ENCODE assay signal across 17 cellular contexts in genomic region chr5:494667-495255, GRCh38. TPM values are rescaled to one million over a fixed set of nuclear protein-coding genes. Genes with fewer than 3 reads are reported as not detected.
DNase-seq lines count a peak whose midpoint lies in the region; ATAC-seq, FAIRE-seq and TF ChIP-seq lines count a peak whose summit lies in the region.
"Had no signal": no experiment of that assay in that cellular context is flagged by ENCODE, and none has a peak within 500 bp of the region (broad histone marks: within the 10 kb centered on the region; RNA-seq: fewer than 3 reads in every experiment).

No MANE protein-coding gene starts in this region.

- TF ChIP-seq CTCF in astrocyte (IDR thresholded peaks at IDR 0.05; ENCODE audit: insufficient read depth, low read depth, low read length), result no peak

- no peaks in the 10 kb centered on the region for H3K9me3 Mint-ChIP-seq in astrocyte (ENCODE audit: unreplicated experiment)
- peaks cover 3% of the 10 kb centered on the region for H3K9me3 Mint-ChIP-seq in stimulated activated memory B cell treated with anti-CD40 and anti-IgM and Interleukin-4, amounts not matched to agents 10 μg/mL and 1 μg/mL and 100 μg/mL, for 72 hours
- H3K9me3 Mint-ChIP-seq in stimulated activated effector memory CD8-positive, alpha-beta T cell treated with anti-CD3 and anti-CD28 coated beads, Interleukin-12 subunit alpha, Interleukin-12 subunit beta, amount 100 ng/mL, for 72 hours, result no peaks in the 10 kb centered on the region
- H3K9me3 Mint-ChIP-seq: CD8-positive, alpha-beta T cell had no signal

- H3K4me2 ChIP-seq in astrocyte (ENCODE audit: low read length), result no peak overlapping the region

- H3K36me3 Mint-ChIP-seq in astrocyte (ENCODE audit: low read depth, unreplicated experiment), result no peaks in the 10 kb centered on the region
- H3K36me3 Mint-ChIP-seq in stimulated activated memory B cell treated with anti-CD40 and anti-IgM and Interleukin-4, amounts not matched to agents 10 μg/mL and 1 μg/mL and 100 μg/mL, for 72 hours, result no peaks in the 10 kb centered on the region
- no peaks in the 10 kb centered on the region for H3K36me3 Mint-ChIP-seq in stimulated activated effector memory CD8-positive, alpha-beta T cell treated with anti-CD3 and anti-CD28 coated beads, Interleukin-12 subunit alpha, Interleukin-12 subunit beta, amount 100 ng/mL, for 72 hours
- H3K36me3 Mint-ChIP-seq: CD4-positive, CD25-positive, alpha-beta regulatory T cell; CD8-positive, alpha-beta T cell had no signal

- H3K36me3 ChIP-seq in H7 (replicated peaks; ENCODE audit: control insufficient read depth, insufficient read depth, low read length) (no peaks in the 10 kb centered on the region), astrocyte (ENCODE audit: insufficient read depth, low read length) (no peaks in the 10 kb centered on the region), iPS-18a (ENCODE audit: control insufficient read depth, low read depth, low read length) (no peaks in the 10 kb centered on the region)

- no peak for FAIRE-seq in astrocyte (lab: Jason Lieb, UNC)
- FAIRE-seq: GM12891, GM18507 had no signal

- peaks cover 55% of the 10 kb centered on the region for H3K27me3 Mint-ChIP-seq in astrocyte (ENCODE audit: low read depth, unreplicated experiment)
- peaks cover 82% of the 10 kb centered on the region for H3K27me3 Mint-ChIP-seq in stimulated activated memory B cell treated with anti-CD40 and anti-IgM and Interleukin-4, amounts not matched to agents 10 μg/mL and 1 μg/mL and 100 μg/mL, for 72 hours

- no peak overlapping the region for H2AFZ ChIP-seq in astrocyte (ENCODE audit: low read depth, low read length)

- H3K4me1 Mint-ChIP-seq in astrocyte (ENCODE audit: low read depth, unreplicated experiment), result no peaks in the 10 kb centered on the region
- no peaks in the 10 kb centered on the region for H3K4me1 Mint-ChIP-seq in stimulated activated memory B cell treated with anti-CD40 and anti-IgM and Interleukin-4, amounts not matched to agents 10 μg/mL and 1 μg/mL and 100 μg/mL, for 72 hours
- no peaks in the 10 kb centered on the region for H3K4me1 Mint-ChIP-seq in stimulated activated effector memory CD8-positive, alpha-beta T cell treated with anti-CD3 and anti-CD28 coated beads, Interleukin-12 subunit alpha, Interleukin-12 subunit beta, amount 100 ng/mL, for 72 hours
- H3K4me1 Mint-ChIP-seq: CD4-positive, CD25-positive, alpha-beta regulatory T cell had no signal

- H3K27me3 ChIP-seq in H7 (ENCODE audit: control insufficient read depth, insufficient read depth, low read length) (peaks cover 14% of the 10 kb centered on the region; the same call in 1 of the 2 replicates), astrocyte (ENCODE audit: insufficient read depth, low read length) (peaks cover 2% of the 10 kb centered on the region), iPS-18a (ENCODE audit: control insufficient read depth, insufficient read depth, low read length) (peaks cover 61% of the 10 kb centered on the region)

- H3K4me1 ChIP-seq in astrocyte (ENCODE audit: insufficient read depth, low read length), result no peaks in the 10 kb centered on the region
- no peaks in the 10 kb centered on the region for H3K4me1 ChIP-seq in iPS-18a (ENCODE audit: control insufficient read depth, low read depth, low read length)

- DNase-seq in H7, result peak; percentile 79
- no peak for DNase-seq in astrocyte (ENCODE audit: low read depth)
- no peak for DNase-seq in stimulated activated effector memory CD8-positive, alpha-beta T cell treated with anti-CD3 and anti-CD28 coated beads, Interleukin-12 subunit alpha, Interleukin-12 subunit beta, amount 100 ng/mL, for 72 hours (ENCODE audit: low spot score in 2 of 2)
- DNase-seq in D341Med (ENCODE audit: low spot score), result no peak
- no peak for DNase-seq in activated CD4-positive, alpha-beta T cell treated with anti-CD3 and anti-CD28 coated beads, Interleukin-2, amount 50 U/mL, for 48 hours
- DNase-seq: CD4-positive, CD25-positive, alpha-beta regulatory T cell; CD8-positive, alpha-beta T cell; DMS53; DMS79 treated with DMSO at 0.1 percent for 48 hours; GF-D8; HCEC 1CT had no signal

- H3K9ac ChIP-seq in astrocyte (ENCODE audit: low read length), result no peak overlapping the region
- H3K9ac ChIP-seq in iPS-18a (ENCODE audit: low read length), result no peak overlapping the region

- no peak overlapping the region for H3K27ac ChIP-seq in astrocyte (ENCODE audit: low read depth, low read length)
- H3K27ac ChIP-seq in iPS-18a (ENCODE audit: low read length), result no peak overlapping the region
- H3K27ac ChIP-seq: C4-2B had no signal

- H3K9me3 ChIP-seq in astrocyte (ENCODE audit: insufficient read depth, low read depth, low read length) (no peaks in the 10 kb centered on the region), iPS-18a (ENCODE audit: control insufficient read depth, low read depth, low read length) (no peaks in the 10 kb centered on the region)

- no peaks in the 10 kb centered on the region for H3K79me2 ChIP-seq in astrocyte (ENCODE audit: insufficient read depth, low read length)

- no peak for ATAC-seq in stimulated activated memory B cell treated with anti-CD40 and anti-IgM and Interleukin-4, amounts not matched to agents 10 μg/mL and 1 μg/mL and 100 μg/mL, for 72 hours
- no peak for ATAC-seq in stimulated activated effector memory CD8-positive, alpha-beta T cell treated with anti-CD3 and anti-CD28 coated beads, Interleukin-12 subunit alpha, Interleukin-12 subunit beta, amount 100 ng/mL, for 72 hours
- no peak for ATAC-seq in GM21390 (IDR thresholded peaks at IDR 0.05; ENCODE audit: unreplicated experiment)
- ATAC-seq: CD8-positive, alpha-beta T cell had no signal

- H3K4me3 Mint-ChIP-seq in astrocyte (ENCODE audit: unreplicated experiment), result no peak overlapping the region
- H3K4me3 Mint-ChIP-seq in stimulated activated memory B cell treated with anti-CD40 and anti-IgM and Interleukin-4, amounts not matched to agents 10 μg/mL and 1 μg/mL and 100 μg/mL, for 72 hours, result peak overlapping the region; percentile 7
- H3K4me3 Mint-ChIP-seq in stimulated activated effector memory CD8-positive, alpha-beta T cell treated with anti-CD3 and anti-CD28 coated beads, Interleukin-12 subunit alpha, Interleukin-12 subunit beta, amount 100 ng/mL, for 72 hours, result no peak overlapping the region
- H3K4me3 Mint-ChIP-seq: CD4-positive, CD25-positive, alpha-beta regulatory T cell; CD8-positive, alpha-beta T cell had no signal

- no peaks in the 10 kb centered on the region for H4K20me1 ChIP-seq in astrocyte (ENCODE audit: insufficient read depth, low read length)

- H3K27ac Mint-ChIP-seq in astrocyte (ENCODE audit: unreplicated experiment), result peak overlapping the region; percentile 34
- no peak overlapping the region for H3K27ac Mint-ChIP-seq in stimulated activated memory B cell treated with anti-CD40 and anti-IgM and Interleukin-4, amounts not matched to agents 10 μg/mL and 1 μg/mL and 100 μg/mL, for 72 hours
- H3K27ac Mint-ChIP-seq in stimulated activated effector memory CD8-positive, alpha-beta T cell treated with anti-CD3 and anti-CD28 coated beads, Interleukin-12 subunit alpha, Interleukin-12 subunit beta, amount 100 ng/mL, for 72 hours, result no peak overlapping the region
- H3K27ac Mint-ChIP-seq: CD4-positive, CD25-positive, alpha-beta regulatory T cell; CD8-positive, alpha-beta T cell had no signal

- H3K4me3 ChIP-seq in H7 (ENCODE audit: insufficient read depth, low read depth, low read length), result no peak overlapping the region; the same call in 1 of the 2 replicates
- H3K4me3 ChIP-seq in astrocyte (ENCODE audit: insufficient read depth, low read depth, low read length), result no peak overlapping the region
- H3K4me3 ChIP-seq in iPS-18a (ENCODE audit: low read length), result peak overlapping the region; percentile 24

RNA-seq across cellular contexts. Expression of gene SLC9A3, which starts 29.5 kb away (rescaled TPM):
- 1.8 and 3.3 TPM in 2 replicates for total RNA-seq in H7 (2014; rRNA removed; shearing (Covaris generic))
- total RNA-seq in astrocyte, result 1.0 and 1.1 TPM in 2 replicates

RNA-seq across cellular contexts. Expression of gene EXOC3, which starts 51.8 kb away (rescaled TPM):
- 20.5 and 24.1 TPM in 2 replicates for total RNA-seq in H7 (2014; rRNA removed; shearing (Covaris generic))
- 36.7 and 37.9 TPM in 2 replicates for total RNA-seq in astrocyte
